In the genomic region with DNA sequence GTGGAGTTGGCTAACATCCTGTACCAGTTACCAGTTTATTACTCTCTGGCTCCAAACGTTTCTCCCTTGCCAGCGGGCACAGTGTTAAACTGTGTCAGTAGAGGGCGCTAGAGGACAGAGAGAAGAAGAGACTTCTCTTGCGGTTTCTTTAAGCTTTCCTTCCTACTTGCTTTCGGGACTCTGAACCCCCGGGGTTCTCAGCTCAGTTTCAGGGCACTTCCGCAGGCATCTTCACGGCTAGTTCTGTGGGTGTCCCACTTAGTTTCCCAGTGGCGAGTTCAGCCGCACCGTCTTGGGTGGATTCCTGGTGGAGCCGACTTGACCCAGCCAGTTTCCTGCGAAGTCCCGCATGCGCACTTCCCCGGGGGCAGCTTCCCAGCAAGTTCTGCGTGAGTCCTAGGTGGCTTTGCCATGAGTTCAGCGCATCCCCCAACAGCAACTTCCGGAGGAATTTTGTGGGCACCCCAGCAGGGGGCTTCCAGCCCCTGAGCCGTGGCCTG, we compare ENCODE assay signal across 8 cellular contexts. TPM values are rescaled to one million over a fixed set of nuclear protein-coding genes. Genes with fewer than 3 reads are reported as not detected.
A peak's percentile ranks its signal among the peaks of the same experiment; 100 is the strongest.
DNase-seq lines count a peak whose midpoint lies in the region; ATAC-seq and TF ChIP-seq lines count a peak whose summit lies in the region.

No MANE protein-coding gene starts in this region.

- H3K4me3 Mint-ChIP-seq in CD14-positive monocyte (peak overlapping the region; percentile 90 to 96), type B pancreatic cell (peak overlapping the region; percentile 90)
- peak overlapping the region; percentile 85 for H3K4me3 Mint-ChIP-seq in activated naive CD8-positive, alpha-beta T cell treated with anti-CD3 and anti-CD28 coated beads, Interleukin-2, amount 10 ng/mL, durations not matched to agents 7 days and 5 days

- H3K4me1 ChIP-seq in ovary (ENCODE audit: insufficient read depth), result peaks cover 3% of the 10 kb centered on the region

- H3K4me3 ChIP-seq in SU-DHL-6 (ENCODE audit: insufficient read depth, low read length, poor library complexity, severe bottlenecking) (peak overlapping the region; percentile 43), ovary (peak overlapping the region; percentile 56)

- POLR2A ChIA-PET in activated naive CD8-positive, alpha-beta T cell treated with anti-CD3 and anti-CD28 coated beads, Interleukin-2, amount 10 ng/mL, durations not matched to agents 7 days and 5 days (lab: Charles Lee), result interaction anchor here (0.9 to 2.0 kb wide), 9 partner anchors 38 to 221 kb away, joined by 3 to 12 read pairs (median 4); a partner anchor contains a TSS

- H3K9me3 Mint-ChIP-seq in CD14-positive monocyte, result no peaks in the 10 kb centered on the region
- no peaks in the 10 kb centered on the region for H3K9me3 Mint-ChIP-seq in activated naive CD8-positive, alpha-beta T cell treated with anti-CD3 and anti-CD28 coated beads, Interleukin-2, amount 10 ng/mL, durations not matched to agents 7 days and 5 days
- H3K9me3 Mint-ChIP-seq in type B pancreatic cell, result no peaks in the 10 kb centered on the region

- H3K9me3 ChIP-seq in SU-DHL-6 (ENCODE audit: insufficient read depth, low read length) (no peaks in the 10 kb centered on the region), ovary (no peaks in the 10 kb centered on the region)

- H3F3A ChIP-seq in SU-DHL-6 (ENCODE audit: insufficient read depth), result peaks cover 13% of the 10 kb centered on the region; the same call in 1 of the 2 replicates

- H3K9ac ChIP-seq in SU-DHL-6 (ENCODE audit: low read length), result peak overlapping the region; percentile 50

- H2AFZ ChIP-seq in SU-DHL-6 (ENCODE audit: low read depth, low read length, severe bottlenecking), result peak overlapping the region; percentile 81

- DNase-seq in CD14-positive monocyte (ENCODE audit: low spot score) (no peak), NCI-H1105 treated with DMSO at 0.1 percent for 48 hours (lab: John Stamatoyannopoulos, UW) (peak; percentile 78), Right ventricle myocardium superior (peak; percentile 89), ovary (peak; percentile 83 to 89 (median 87)), type B pancreatic cell (ENCODE audit: extremely low spot score, unreplicated experiment) (peak; percentile 80)
- DNase-seq in activated naive CD8-positive, alpha-beta T cell treated with anti-CD3 and anti-CD28 coated beads, Interleukin-2, amount 10 ng/mL, durations not matched to agents 7 days and 5 days, result peak; percentile 77

- H3K36me3 Mint-ChIP-seq in CD14-positive monocyte, result no peaks in the 10 kb centered on the region
- H3K36me3 Mint-ChIP-seq in activated naive CD8-positive, alpha-beta T cell treated with anti-CD3 and anti-CD28 coated beads, Interleukin-2, amount 10 ng/mL, durations not matched to agents 7 days and 5 days, result no peaks in the 10 kb centered on the region
- H3K36me3 Mint-ChIP-seq in type B pancreatic cell, result no peaks in the 10 kb centered on the region

- no peaks in the 10 kb centered on the region for H3K27me3 ChIP-seq in SU-DHL-6 (ENCODE audit: low read length)
- H3K27me3 ChIP-seq in ovary, result no peaks in the 10 kb centered on the region

- 0% methylated on average over 20 of the region's 20 CpGs for WGBS in ovary, 3 donors

- H3K4me1 Mint-ChIP-seq in CD14-positive monocyte (peaks cover 13% of the 10 kb centered on the region), type B pancreatic cell (ENCODE audit: unreplicated experiment) (peaks cover 10% of the 10 kb centered on the region)
- peaks cover 18% of the 10 kb centered on the region for H3K4me1 Mint-ChIP-seq in activated naive CD8-positive, alpha-beta T cell treated with anti-CD3 and anti-CD28 coated beads, Interleukin-2, amount 10 ng/mL, durations not matched to agents 7 days and 5 days

- H3K4me2 ChIP-seq in SU-DHL-6 (ENCODE audit: low read depth, low read length, poor library complexity, severe bottlenecking), result peak overlapping the region; percentile 77

- ATAC-seq in GM21529 (IDR thresholded peaks at IDR 0.05; ENCODE audit: unreplicated experiment), result peak; percentile 51
- ATAC-seq in activated naive CD8-positive, alpha-beta T cell treated with anti-CD3 and anti-CD28 coated beads, Interleukin-2, amount 10 ng/mL, durations not matched to agents 7 days and 5 days (ENCODE audit: low read depth), result peak; percentile 60
- peak; percentile 89 for ATAC-seq in Right ventricle myocardium superior (ENCODE audit: poor library complexity)

- H3K27ac Mint-ChIP-seq in CD14-positive monocyte, result peak overlapping the region; percentile 51 to 93 (median 78)
- H3K27ac Mint-ChIP-seq in activated naive CD8-positive, alpha-beta T cell treated with anti-CD3 and anti-CD28 coated beads, Interleukin-2, amount 10 ng/mL, durations not matched to agents 7 days and 5 days, result peak overlapping the region; percentile 61
- peak overlapping the region; percentile 29 for H3K27ac Mint-ChIP-seq in type B pancreatic cell

- no peaks in the 10 kb centered on the region for H3K9me2 ChIP-seq in SU-DHL-6 (replicated peaks; ENCODE audit: insufficient read depth, low read length)

- peaks cover 3 to 10% (median 3%) of the 10 kb centered on the region in 3 donors for H3K27me3 Mint-ChIP-seq in CD14-positive monocyte (ENCODE audit: low read depth in 3 of 3)
- H3K27me3 Mint-ChIP-seq in activated naive CD8-positive, alpha-beta T cell treated with anti-CD3 and anti-CD28 coated beads, Interleukin-2, amount 10 ng/mL, durations not matched to agents 7 days and 5 days, result peaks cover 4% of the 10 kb centered on the region
- H3K27me3 Mint-ChIP-seq in type B pancreatic cell, result peaks cover 4% of the 10 kb centered on the region

- intact Hi-C loops in CD14-positive monocyte (cut with micrococcal nuclease), result loop anchor here (5.0 to 10.0 kb wide), 2 partner anchors 230 to 437 kb away; no protein-coding TSS in a partner anchor
- intact Hi-C loops in Right ventricle myocardium superior (cut with DNase I), result loop anchor here (5.0 kb wide), 2 partner anchors 220 to 230 kb away; no protein-coding TSS in a partner anchor
- intact Hi-C loops in ovary (cut with DNase I), result loop anchor here in 2 of 4 donors (10.0 kb wide), 2 partner anchors 437 to 447 kb away; no protein-coding TSS in a partner anchor

- H3K79me2 ChIP-seq in SU-DHL-6 (ENCODE audit: insufficient read depth, low read length), result peaks cover 7% of the 10 kb centered on the region; the same call in 1 of the 2 replicates

- no peak for TF ChIP-seq POLR2A in ovary (IDR thresholded peaks at IDR 0.05)

- H3K27ac ChIP-seq in SU-DHL-6 (ENCODE audit: low read depth, low read length) (peak overlapping the region; percentile 44), ovary (peak overlapping the region; percentile 68 to 82)

- TF ChIP-seq EP300 in ovary (IDR thresholded peaks at IDR 0.05), result no peak

- H4K20me1 ChIP-seq in SU-DHL-6 (ENCODE audit: low read depth, low read length), result no peaks in the 10 kb centered on the region

- peak; percentile 93 for TF ChIP-seq CTCF in CD14-positive monocyte (IDR thresholded peaks at IDR 0.05)
- peak; percentile 93 for TF ChIP-seq CTCF in SU-DHL-6 (IDR thresholded peaks at IDR 0.05; ENCODE audit: insufficient read depth, low read length, poor library complexity, severe bottlenecking)
- peak; percentile 86 to 91 (median 87) for TF ChIP-seq CTCF in ovary (IDR thresholded peaks at IDR 0.05)
- peak; percentile 97 for TF ChIP-seq CTCF in type B pancreatic cell (conservative IDR thresholded peaks at IDR 0.05)

- H3K36me3 ChIP-seq in SU-DHL-6 (ENCODE audit: low read length) (no peaks in the 10 kb centered on the region), ovary (no peaks in the 10 kb centered on the region)

RNA-seq across cellular contexts. Expression of a gene that starts 37.9 kb away (rescaled TPM):
- polyA plus RNA-seq in CD14-positive monocyte (100 to 1,000 TPM; 293 to 483 TPM), ovary (100 to 1,000 TPM; 113 to 167 TPM)
- total RNA-seq in activated naive CD8-positive, alpha-beta T cell treated with anti-CD3 and anti-CD28 coated beads, Interleukin-2, amount 10 ng/mL, durations not matched to agents 7 days and 5 days, result 10 to 100 TPM; 90.3 to 99.8 TPM
- total RNA-seq in Right ventricle myocardium superior (40.5 TPM), ovary (100 to 1,000 TPM; 124 to 395 (median 220) TPM), type B pancreatic cell (ENCODE audit: low replicate concordance) (49.8 and 147 TPM in 2 replicates)

RNA-seq across cellular contexts. Expression of a gene that starts 37.9 kb away (rescaled TPM):
- polyA plus RNA-seq in CD14-positive monocyte (under 1 TPM in 1 of 2 donors, not detected in 1; 0.51 TPM), ovary (1 to 10 TPM in 1 of 2 donors, under 1 TPM in 1; 0.50 to 7.0 TPM)
- total RNA-seq in activated naive CD8-positive, alpha-beta T cell treated with anti-CD3 and anti-CD28 coated beads, Interleukin-2, amount 10 ng/mL, durations not matched to agents 7 days and 5 days, result 1 to 10 TPM in 1 of 2 experiments, under 1 TPM in 1; 0.67 to 1.0 TPM
- total RNA-seq in Right ventricle myocardium superior (0.48 TPM), ovary (10 to 100 TPM in 1 of 7 donors, 1 to 10 TPM in 1, under 1 TPM in 2, not detected in 3; 0.08 to 26.9 (median 0.77) TPM), type B pancreatic cell (ENCODE audit: low replicate concordance) (not detected in 2 replicates)
